In genomic region chr16:69745232-69745612, GRCh38 we compare ENCODE assay signal across 26 cellular contexts.
"Had no signal": no experiment of that assay in that cellular context is flagged by ENCODE, and none has a peak within 500 bp of the region (broad histone marks: within the 10 kb centered on the region; RNA-seq: fewer than 3 reads in every experiment).

No MANE protein-coding gene starts in this region.

- H3K9me3 ChIP-seq: adrenal gland, Peyer's patch, SJSA1 had no signal

- ATAC-seq: activated T-helper 17 cell treated with anti-CD3 and anti-CD28 coated beads, Interleukin-2, amount 50 U/mL, for 72 hours; SK-N-SH treated with all-trans-retinoic acid at 6 μM for 48 hours had no signal

- H3K27me3 ChIP-seq: adrenal gland, Peyer's patch, SJSA1 had no signal

- DNase-seq: activated CD4-positive, alpha-beta memory T cell treated with anti-CD3 and anti-CD28 coated beads for 36 hours; activated CD4-positive, alpha-beta T cell treated with anti-CD3 and anti-CD28 coated beads, Interleukin-2, amount 10 ng/mL, durations not matched to agents 7 days and 5 days; activated CD4-positive, CD25-positive, alpha-beta regulatory T cell; activated gamma-delta T cell; activated naive CD4-positive, alpha-beta T cell treated with anti-CD3 and anti-CD28 coated beads, Interleukin-2, amount 50 U/mL, for 16 hours; activated naive CD8-positive, alpha-beta T cell treated with anti-CD3 and anti-CD28 coated beads, Interleukin-2, amount 10 ng/mL, durations not matched to agents 7 days and 5 days; activated T-cell treated with anti-CD3 and anti-CD28 coated beads for 4 hours; activated T-cell treated with anti-CD3 and anti-CD28 coated beads, Interleukin-2, amount 50 U/mL, for 48 hours; adrenal gland; anterior cingulate cortex; central memory CD4-positive, alpha-beta T cell; Kasumi-1; NCI-H1105 treated with DMSO at 0.1 percent for 48 hours; NCI-H1436 treated with DMSO at 0.1 percent for 48 hours; NCI-H187; NCI-H2081; NCI-H510A treated with DMSO at 0.1 percent for 48 hours; NCI-H69; Peyer's patch; SHP77; SW 1271; T1000 had no signal

- H3K4me1 ChIP-seq: SJSA1 had no signal

- H3K4me3 ChIP-seq: adrenal gland, Peyer's patch, SJSA1 had no signal

- H3K27ac ChIP-seq: Peyer's patch, SJSA1 had no signal

- FAIRE-seq: TTC549 had no signal
